Comparison of ENCODE assay signal across 8 cellular contexts in the genomic region with DNA sequence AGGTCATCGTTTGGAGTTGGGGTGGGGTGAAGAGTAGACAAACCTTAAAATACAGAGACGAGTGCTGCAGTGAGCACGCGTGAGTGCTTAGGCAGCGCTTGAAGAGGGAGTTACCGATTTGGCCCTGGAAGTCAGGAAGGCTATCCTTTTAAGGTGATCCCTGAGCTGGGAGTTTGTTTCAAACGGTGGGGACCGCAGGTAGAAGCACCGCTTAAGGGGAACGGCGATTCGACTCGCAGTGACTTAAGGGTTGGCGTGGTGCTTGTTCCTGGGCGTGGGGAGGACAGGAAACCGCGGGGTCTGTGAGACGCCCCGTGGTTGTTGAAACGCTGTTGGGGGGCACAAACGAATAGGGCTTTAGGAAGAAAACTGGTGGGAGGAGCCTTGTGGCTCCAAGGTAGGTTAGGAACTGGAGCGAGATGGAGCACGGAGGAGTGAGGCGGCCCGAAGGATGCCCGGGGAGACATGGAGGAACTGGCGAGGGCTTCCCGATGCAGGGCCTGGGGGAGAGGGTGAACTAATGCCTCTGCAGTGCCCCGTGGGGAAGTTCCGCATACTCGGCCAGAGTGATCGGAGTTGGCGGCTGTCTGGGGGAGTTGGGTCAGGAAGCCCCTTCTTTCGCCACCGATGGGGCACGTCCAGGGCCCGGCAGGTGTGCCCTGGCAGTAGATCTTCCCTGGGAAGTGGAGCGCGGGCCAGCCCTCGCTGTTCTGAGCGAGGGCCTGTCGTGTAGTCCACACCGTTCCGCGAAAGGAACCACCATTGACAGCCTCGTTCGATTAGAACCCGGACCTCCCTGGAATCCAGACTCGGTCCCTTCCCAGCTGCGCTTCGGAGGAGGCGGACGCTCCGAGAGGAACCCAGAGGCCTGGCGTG. TPM values are rescaled to one million over a fixed set of nuclear protein-coding genes. Genes with fewer than 3 reads are reported as not detected.
DNase-seq lines count a peak whose midpoint lies in the region; ATAC-seq, FAIRE-seq and TF ChIP-seq lines count a peak whose summit lies in the region.

No MANE protein-coding gene starts in this region.

- no peaks in the 10 kb centered on the region for H3K36me3 ChIP-seq in A673 (ENCODE audit: insufficient read depth, low read length, poor library complexity, severe bottlenecking)
- no peaks in the 10 kb centered on the region for H3K36me3 ChIP-seq in lung (ENCODE audit: control insufficient read depth in 2 of 2, insufficient read depth in 2 of 2, low read length in 2 of 2)
- H3K36me3 ChIP-seq in subcutaneous abdominal adipose tissue (ENCODE audit: control insufficient read depth in 5 of 5, insufficient read depth in 5 of 5, low read length in 5 of 5): no peaks in the 10 kb centered on the region
- H3K36me3 ChIP-seq in MG63: no peaks in the 10 kb centered on the region

- H3K4me3 ChIP-seq in A673 (ENCODE audit: low read depth, low read length, poor library complexity, severe bottlenecking) (peak overlapping the region; percentile 49), dorsolateral prefrontal cortex (peak overlapping the region; percentile 16 to 82 (median 56)), lung (peak overlapping the region; percentile 15), subcutaneous abdominal adipose tissue (ENCODE audit: low read depth in 1 of 5, low read length in 5 of 5) (peak overlapping the region; percentile 49 to 74 (median 66)), MG63 (no peak overlapping the region)

- no peaks in the 10 kb centered on the region for H3K27me3 ChIP-seq in A673 (replicated peaks; ENCODE audit: insufficient read depth, low read depth, low read length, poor library complexity)
- no peaks in the 10 kb centered on the region for H3K27me3 ChIP-seq in dorsolateral prefrontal cortex
- no peaks in the 10 kb centered on the region for H3K27me3 ChIP-seq in lung (ENCODE audit: control insufficient read depth, insufficient read depth)
- no peaks in the 10 kb centered on the region for H3K27me3 ChIP-seq in subcutaneous abdominal adipose tissue (ENCODE audit: control insufficient read depth in 5 of 5, insufficient read depth in 4 of 5, low read length in 5 of 5)
- no peaks in the 10 kb centered on the region for H3K27me3 ChIP-seq in MG63

- ATAC-seq in GM21723 (IDR thresholded peaks at IDR 0.05; ENCODE audit: unreplicated experiment) (peak; percentile 3), lung (ENCODE audit: insufficient read depth, low FRiP score) (no peak)

- FAIRE-seq in HTR-8/SVneo (lab: Jason Lieb, UNC): no peak

- intact Hi-C loops in A673 (cut with micrococcal nuclease; ENCODE audit: unreplicated experiment): loop anchor here (5.0 kb wide), 1 partner anchor 128 kb away; no protein-coding TSS in a partner anchor
- intact Hi-C loops in dorsolateral prefrontal cortex (cut with DNase I): loop anchor here (5.0 to 10.0 kb wide), 4 partner anchors 128 to 378 kb away; a partner anchor contains a TSS

- DNase-seq in A673 (ENCODE audit: low spot score): no peak
- peak; percentile 16 for DNase-seq in T-helper 9 cell
- DNase-seq in dorsolateral prefrontal cortex: peak in 3 of 10 donors; percentile 16 to 65 (median 43)
- peak; percentile 44 for DNase-seq in lung (ENCODE audit: low spot score)
- no peak for DNase-seq in MG63
- DNase-seq in HTR-8/SVneo (ENCODE audit: insufficient read length, low spot score): no peak

- no TSS peak for BruUV-seq in A673 (replicated peaks; lab: Mats Ljungman, UMichigan)

- no peak overlapping the region for H3K27ac ChIP-seq in A673 (ENCODE audit: low read depth, low read length, poor library complexity, severe bottlenecking)
- peak overlapping the region in 41 of 59 donors; percentile 7 to 81 (median 57) for H3K27ac ChIP-seq in dorsolateral prefrontal cortex
- H3K27ac ChIP-seq in lung (ENCODE audit: low read depth in 1 of 2, low read length in 1 of 2): peak overlapping the region; percentile 66 to 88
- peak overlapping the region; percentile 41 for H3K27ac ChIP-seq in subcutaneous abdominal adipose tissue (ENCODE audit: low read depth, low read length)

- CTCF ChIA-PET in A673 (lab: Charles Lee): interaction anchor here (0.6 kb wide), 1 partner anchor 245 kb away, joined by 7 read pairs; no protein-coding TSS in a partner anchor

- POLR2A ChIA-PET in A673 (lab: Charles Lee; ENCODE audit: low non-redundant PET): interaction anchor here (0.7 kb wide), 1 partner anchor 15 kb away, joined by 5 read pairs; no protein-coding TSS in a partner anchor

- TF ChIP-seq CTCF in A673 (conservative IDR thresholded peaks at IDR 0.05; ENCODE audit: low read depth, low read length) (no peak), dorsolateral prefrontal cortex (IDR thresholded peaks at IDR 0.05 in 54 of 56, conservative IDR thresholded peaks at IDR 0.05 in 2 of 56; ENCODE audit: low read depth in 1 of 56, partially characterized antibody in 56 of 56) (no peak), lung (IDR thresholded peaks at IDR 0.05; ENCODE audit: control extremely low read depth, extremely low read depth) (no peak)

- H3K4me1 ChIP-seq in A673 (ENCODE audit: insufficient read depth, low read length, poor library complexity, severe bottlenecking) (no peaks in the 10 kb centered on the region), lung (ENCODE audit: control insufficient read depth in 2 of 2, insufficient read depth in 2 of 2, low read length in 2 of 2) (peaks cover 5 to 7% of the 10 kb centered on the region in 2 donors), subcutaneous abdominal adipose tissue (ENCODE audit: control insufficient read depth in 5 of 5, insufficient read depth in 5 of 5, low read length in 5 of 5) (peaks cover 2 to 23% (median 18%) of the 10 kb centered on the region in 5 donors)

- H3K9me3 ChIP-seq in A673 (ENCODE audit: low read depth, low read length, poor library complexity, severe bottlenecking) (peaks cover 11% of the 10 kb centered on the region), lung (ENCODE audit: control insufficient read depth in 2 of 2, insufficient read depth in 1 of 2, low read length in 1 of 2) (no peaks in the 10 kb centered on the region), subcutaneous abdominal adipose tissue (ENCODE audit: control insufficient read depth in 5 of 5, low read length in 5 of 5) (peaks cover 0 to 7% (median 2%) of the 10 kb centered on the region in 5 donors), MG63 (peaks cover 6% of the 10 kb centered on the region; the same call in 1 of the 2 replicates)

- H3K9ac ChIP-seq in subcutaneous abdominal adipose tissue (ENCODE audit: low read length in 5 of 5): peak overlapping the region in 4 of 5 donors; percentile 54 to 76 (median 65)

- WGBS in lung, 2 donors: 2 to 5% methylated on average over 55 of the region's 55 CpGs

RNA-seq across cellular contexts. Expression of a gene that starts 1.3 kb away (rescaled TPM):
- 57.6 and 66.6 TPM in 2 replicates for total RNA-seq in A673 (2021)
- 100 to 1,000 TPM in 24 of 120 experiments, 10 to 100 TPM in 96; 59.7 to 141 (median 86.0) TPM for total RNA-seq in dorsolateral prefrontal cortex
- 10 to 100 TPM; 31.1 to 51.6 TPM for total RNA-seq in lung
- polyA plus RNA-seq in lung: 10 to 100 TPM in 1 of 2 donors, 1 to 10 TPM in 1; 5.8 to 10.7 TPM
- 21.5 and 26.8 TPM in 2 replicates for total RNA-seq in MG63 (2014; rRNA removed; shearing (Covaris generic); ENCODE audit: low replicate concordance)

Comparison
In these comparisons a context has a peak if more than half of its experiments do, and no peak if none do; other contexts are left out.
1. DNase-seq: peak in T-helper 9 cell (single experiment) and lung (single experiment); none in A673 (single experiment), MG63 (single experiment) and HTR-8/SVneo (single experiment).